13 cellular contexts compared by ENCODE assay signal in genomic region chr12:62802981-62803380, GRCh38.
DNase-seq lines count a peak whose midpoint lies in the region; ATAC-seq and TF ChIP-seq lines count a peak whose summit lies in the region.
"Had no signal": no experiment of that assay in that cellular context is flagged by ENCODE, and none has a peak within 500 bp of the region (broad histone marks: within the 10 kb centered on the region; RNA-seq: fewer than 3 reads in every experiment).

No MANE protein-coding gene starts in this region.

- H3K27me3 Mint-ChIP-seq in natural killer cell (ENCODE audit: low read depth in 2 of 2): peaks cover 0 to 3% of the 10 kb centered on the region in 2 donors
- H3K27me3 Mint-ChIP-seq: activated T-cell treated with anti-CD3 and anti-CD28 coated beads, Interleukin-2, amount 50 U/mL, for 24 hours had no signal

- H3K27ac Mint-ChIP-seq in natural killer cell: no peak overlapping the region
- H3K27ac Mint-ChIP-seq: activated T-cell treated with anti-CD3 and anti-CD28 coated beads, Interleukin-2, amount 50 U/mL, for 24 hours had no signal

- no peak for TF ChIP-seq POLR2A in ovary (IDR thresholded peaks at IDR 0.05)
- TF ChIP-seq POLR2A in lower leg skin (IDR thresholded peaks at IDR 0.05): no peak

- H3K27me3 ChIP-seq in WERI-Rb-1 (ENCODE audit: insufficient read depth, low read depth, severe bottlenecking) (no peaks in the 10 kb centered on the region), ovary (no peaks in the 10 kb centered on the region)
- H3K27me3 ChIP-seq: esophagus squamous epithelium, Peyer's patch, right atrium auricular region had no signal

- H3K36me3 ChIP-seq in WERI-Rb-1 (peaks cover 13% of the 10 kb centered on the region; the same call in 1 of the 2 replicates), ovary (no peaks in the 10 kb centered on the region)
- H3K36me3 ChIP-seq: esophagus squamous epithelium, Peyer's patch, right atrium auricular region had no signal

- H3K9me3 ChIP-seq in WERI-Rb-1 (ENCODE audit: severe bottlenecking): no peaks in the 10 kb centered on the region
- H3K9me3 ChIP-seq in ovary: no peaks in the 10 kb centered on the region
- H3K9me3 ChIP-seq: esophagus squamous epithelium, Peyer's patch, right atrium auricular region had no signal

- H3K27ac ChIP-seq in WERI-Rb-1: no peak overlapping the region
- no peak overlapping the region for H3K27ac ChIP-seq in ovary
- H3K27ac ChIP-seq: esophagus squamous epithelium, Peyer's patch, right atrium auricular region had no signal

- H3K4me3 ChIP-seq in LNCaP clone FGC (ENCODE audit: low read depth, low read length) (no peak overlapping the region), WERI-Rb-1 (ENCODE audit: low read depth, low read length) (no peak overlapping the region), ovary (no peak overlapping the region), lower leg skin (ENCODE audit: low read depth, poor library complexity, severe bottlenecking) (no peak overlapping the region)
- H3K4me3 ChIP-seq: esophagus squamous epithelium, Peyer's patch, right atrium auricular region had no signal

- no peaks in the 10 kb centered on the region for H3K4me1 ChIP-seq in ovary (ENCODE audit: insufficient read depth)
- H3K4me1 ChIP-seq: esophagus squamous epithelium, Peyer's patch, right atrium auricular region had no signal

- no peaks in the 10 kb centered on the region for H3K9me3 Mint-ChIP-seq in natural killer cell
- H3K9me3 Mint-ChIP-seq: activated T-cell treated with anti-CD3 and anti-CD28 coated beads, Interleukin-2, amount 50 U/mL, for 24 hours had no signal

- no peak for TF ChIP-seq EP300 in ovary (IDR thresholded peaks at IDR 0.05)

- TF ChIP-seq CTCF in LNCaP clone FGC (IDR thresholded peaks at IDR 0.05; ENCODE audit: control insufficient read depth, extremely low read depth, insufficient read depth) (0 out of 2 replicates have a peak, but pooled peaks have one; percentile 19), WERI-Rb-1 (IDR thresholded peaks at IDR 0.05; ENCODE audit: low read depth, low read length) (peak; percentile 45), natural killer cell (IDR thresholded peaks at IDR 0.05) (no peak), ovary (IDR thresholded peaks at IDR 0.05) (no peak), lower leg skin (IDR thresholded peaks at IDR 0.05) (no peak)

- H3K4me3 Mint-ChIP-seq in natural killer cell: no peak overlapping the region
- H3K4me3 Mint-ChIP-seq: activated T-cell treated with anti-CD3 and anti-CD28 coated beads, Interleukin-2, amount 50 U/mL, for 24 hours had no signal

- WGBS in ovary, 3 donors: 76 to 81% (median 77%) methylated on average over 4 of the region's 4 CpGs
- WGBS in lower leg skin, 2 donors: 75 to 83% methylated on average over 4 of the region's 4 CpGs

- DNase-seq in DMS153 (lab: John Stamatoyannopoulos, UW): peak; percentile 31
- no peak for DNase-seq in DMS153 treated with DMSO at 0.1 percent for 48 hours (lab: John Stamatoyannopoulos, UW; ENCODE audit: unreplicated experiment)
- no peak for DNase-seq in LNCaP clone FGC (ENCODE audit: low read depth)
- DNase-seq in WERI-Rb-1: peak; percentile 42
- DNase-seq in left kidney (ENCODE audit: low read depth, low spot score): peak; percentile 24
- DNase-seq in natural killer cell: no peak
- DNase-seq in ovary: no peak
- DNase-seq in lower leg skin (ENCODE audit: low spot score in 2 of 2): no peak
- DNase-seq: activated T-cell treated with anti-CD3 and anti-CD28 coated beads, Interleukin-2, amount 50 U/mL, for 24 hours; esophagus squamous epithelium; NCI-H1436 treated with DMSO at 0.1 percent for 48 hours; Peyer's patch had no signal

- no peaks in the 10 kb centered on the region for H3K36me3 Mint-ChIP-seq in natural killer cell

- intact Hi-C loops in natural killer cell (cut with micrococcal nuclease): no loop called here
- intact Hi-C loops in ovary (cut with DNase I): loop anchor here in 3 of 4 donors (5.0 to 10.0 kb wide), 3 partner anchors 221 to 348 kb away; no protein-coding TSS in a partner anchor
- intact Hi-C loops in lower leg skin (cut with DNase I; ENCODE audit: low total_unique reads): no loop called here

- ATAC-seq in natural killer cell: no peak

- no peaks in the 10 kb centered on the region for H3K4me1 Mint-ChIP-seq in natural killer cell

Comparison
In these comparisons a context has a peak if more than half of its experiments do, and no peak if none do; other contexts are left out.
1. DNase-seq: peak in DMS153 (single experiment), WERI-Rb-1 (single experiment) and left kidney (single experiment); none in DMS153 treated with DMSO at 0.1 percent for 48 hours (single experiment), LNCaP clone FGC (single experiment), natural killer cell (single experiment), ovary (0 of 5) and lower leg skin (0 of 2).
2. CTCF ChIP-seq: peak in LNCaP clone FGC (single experiment) and WERI-Rb-1 (single experiment); none in natural killer cell (single experiment), ovary (0 of 3) and lower leg skin (0 of 3).
3. intact Hi-C loops: an anchor here in ovary (5.0 to 10.0 kb wide); none called in natural killer cell and lower leg skin.